Comparison of ENCODE assay signal across 26 cellular contexts in the genomic region with DNA sequence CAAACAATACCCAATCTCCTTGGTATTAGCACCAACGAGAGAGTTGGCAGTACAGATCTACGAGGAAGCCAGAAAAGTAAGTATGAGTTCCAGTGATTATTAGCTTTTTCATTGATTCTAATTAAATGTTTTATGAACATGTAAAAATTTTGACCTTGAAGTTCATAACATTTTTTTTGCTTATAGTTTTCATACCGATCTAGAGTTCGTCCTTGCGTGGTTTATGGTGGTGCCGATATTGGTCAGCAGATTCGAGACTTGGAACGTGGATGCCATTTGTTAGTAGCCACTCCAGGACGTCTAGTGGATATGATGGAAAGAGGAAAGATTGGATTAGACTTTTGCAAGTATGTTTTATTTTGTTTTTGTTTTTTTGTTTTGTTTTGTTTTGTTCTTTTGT.
"Had no signal": no experiment of that assay in that cellular context is flagged by ENCODE, and none has a peak within 500 bp of the region (broad histone marks: within the 10 kb centered on the region; RNA-seq: fewer than 3 reads in every experiment).

No MANE protein-coding gene starts in this region.

- H3K4me3 ChIP-seq: breast epithelium, coronary artery, esophagus squamous epithelium, gastrocnemius medialis, ovary, prostate gland, spleen, testis, uterus had no signal

- DNase-seq: activated CD4-positive, alpha-beta T cell treated with anti-CD3 and anti-CD28 coated beads, Interleukin-2, amount 10 ng/mL, durations not matched to agents 24 days and 14 days; activated CD8-positive, alpha-beta memory T cell treated with anti-CD3 and anti-CD28 coated beads for 24 hours; activated CD8-positive, alpha-beta memory T cell treated with anti-CD3 and anti-CD28 coated beads, Interleukin-2, amount 50 U/mL, for 4 hours; activated gamma-delta T cell treated with Interleukin-2 at 50 U/mL for 16 hours; activated naive CD8-positive, alpha-beta T cell treated with anti-CD3 and anti-CD28 coated beads, Interleukin-2, amount 10 ng/mL, durations not matched to agents 7 days and 5 days; amniotic stem cell; cerebellar nuclear complex; esophagus squamous epithelium; gastrocnemius medialis; head of caudate nucleus; hypothalamus; left ventricle myocardium superior; mammary epithelial cell; midbrain; ovary; spleen; stimulated activated CD4-positive, alpha-beta T cell treated with anti-CD3 and anti-CD28 coated beads, Interleukin-4, amount 100 ng/mL, for 4 hours; SW 1271; testis; uterus had no signal

- H3K27me3 ChIP-seq: breast epithelium, esophagus squamous epithelium, gastrocnemius medialis, neutrophil, ovary, spleen, testis, uterus had no signal

- H3K9me3 ChIP-seq: breast epithelium, esophagus squamous epithelium, gastrocnemius medialis, neutrophil, ovary, prostate gland, spleen, testis, uterus had no signal

- H3K4me3 Mint-ChIP-seq: activated CD4-positive, alpha-beta T cell treated with anti-CD3 and anti-CD28 coated beads, Interleukin-2, amount 10 ng/mL, durations not matched to agents 24 days and 14 days; activated naive CD8-positive, alpha-beta T cell treated with anti-CD3 and anti-CD28 coated beads, Interleukin-2, amount 10 ng/mL, durations not matched to agents 7 days and 5 days; nephron had no signal

- H3K36me3 ChIP-seq: ovary had no signal

- H3K4me1 ChIP-seq: prostate gland, testis, uterus had no signal

- H3K27ac ChIP-seq: breast epithelium, coronary artery, esophagus squamous epithelium, gastrocnemius medialis, neutrophil, ovary, prostate gland, spleen, testis, uterus had no signal

- FAIRE-seq: islet of Langerhans had no signal

- H3K9me3 Mint-ChIP-seq: activated CD4-positive, alpha-beta T cell treated with anti-CD3 and anti-CD28 coated beads, Interleukin-2, amount 10 ng/mL, durations not matched to agents 24 days and 14 days; activated naive CD8-positive, alpha-beta T cell treated with anti-CD3 and anti-CD28 coated beads, Interleukin-2, amount 10 ng/mL, durations not matched to agents 7 days and 5 days; nephron had no signal

- ATAC-seq: gastrocnemius medialis, left ventricle myocardium superior had no signal

- H3K27me3 Mint-ChIP-seq: activated CD4-positive, alpha-beta T cell treated with anti-CD3 and anti-CD28 coated beads, Interleukin-2, amount 10 ng/mL, durations not matched to agents 24 days and 14 days; activated naive CD8-positive, alpha-beta T cell treated with anti-CD3 and anti-CD28 coated beads, Interleukin-2, amount 10 ng/mL, durations not matched to agents 7 days and 5 days had no signal

- H3K27ac Mint-ChIP-seq: activated CD4-positive, alpha-beta T cell treated with anti-CD3 and anti-CD28 coated beads, Interleukin-2, amount 10 ng/mL, durations not matched to agents 24 days and 14 days; activated naive CD8-positive, alpha-beta T cell treated with anti-CD3 and anti-CD28 coated beads, Interleukin-2, amount 10 ng/mL, durations not matched to agents 7 days and 5 days; nephron had no signal
